7 cellular contexts compared by ENCODE assay signal in genomic region chr15:40358492-40359353, GRCh38. TPM values are rescaled to one million over a fixed set of nuclear protein-coding genes. Genes with fewer than 3 reads are reported as not detected.
DNase-seq lines count a peak whose midpoint lies in the region; ATAC-seq and TF ChIP-seq lines count a peak whose summit lies in the region.
"Had no signal": no experiment of that assay in that cellular context is flagged by ENCODE, and none has a peak within 500 bp of the region (broad histone marks: within the 10 kb centered on the region; RNA-seq: fewer than 3 reads in every experiment).

No MANE protein-coding gene starts in this region.

- H3K27me3 Mint-ChIP-seq in Calu3 (ENCODE audit: unreplicated experiment) = no peaks in the 10 kb centered on the region
- peaks cover 18% of the 10 kb centered on the region for H3K27me3 Mint-ChIP-seq in activated CD4-positive, alpha-beta memory T cell treated with anti-CD3 and anti-CD28 coated beads, Interleukin-2, amount 10 ng/mL, durations not matched to agents 7 days and 5 days

- TF ChIP-seq CTCF in Calu3 (IDR thresholded peaks at IDR 0.05; ENCODE audit: unreplicated experiment) = no peak

- POLR2A ChIA-PET in activated CD4-positive, alpha-beta memory T cell treated with anti-CD3 and anti-CD28 coated beads, Interleukin-2, amount 10 ng/mL, durations not matched to agents 7 days and 5 days (lab: Charles Lee) = no interaction called here

- no peaks in the 10 kb centered on the region for H3K36me3 Mint-ChIP-seq in Calu3 (ENCODE audit: insufficient read depth, unreplicated experiment)
- no peaks in the 10 kb centered on the region for H3K36me3 Mint-ChIP-seq in activated CD4-positive, alpha-beta memory T cell treated with anti-CD3 and anti-CD28 coated beads, Interleukin-2, amount 10 ng/mL, durations not matched to agents 7 days and 5 days (ENCODE audit: low read depth)

- no peak overlapping the region for H3K27ac Mint-ChIP-seq in Calu3 (ENCODE audit: unreplicated experiment)
- H3K27ac Mint-ChIP-seq in activated CD4-positive, alpha-beta memory T cell treated with anti-CD3 and anti-CD28 coated beads, Interleukin-2, amount 10 ng/mL, durations not matched to agents 7 days and 5 days = no peak overlapping the region

- peak overlapping the region; percentile 70 for H3K4me3 Mint-ChIP-seq in Calu3 (ENCODE audit: low read depth, unreplicated experiment)
- H3K4me3 Mint-ChIP-seq in activated CD4-positive, alpha-beta memory T cell treated with anti-CD3 and anti-CD28 coated beads, Interleukin-2, amount 10 ng/mL, durations not matched to agents 7 days and 5 days = peak overlapping the region; percentile 71

- CTCF ChIA-PET in Calu3 (lab: Charles Lee) = no interaction called here
- CTCF ChIA-PET in activated CD4-positive, alpha-beta memory T cell treated with anti-CD3 and anti-CD28 coated beads, Interleukin-2, amount 10 ng/mL, durations not matched to agents 7 days and 5 days (lab: Charles Lee) = interaction anchor here (1.0 to 1.8 kb wide), 2 partner anchors 14 to 52 kb away, joined by 3 to 12 read pairs; no protein-coding TSS in a partner anchor

- peaks cover 20% of the 10 kb centered on the region for H3K4me1 Mint-ChIP-seq in Calu3 (ENCODE audit: low read depth, unreplicated experiment)
- H3K4me1 Mint-ChIP-seq in activated CD4-positive, alpha-beta memory T cell treated with anti-CD3 and anti-CD28 coated beads, Interleukin-2, amount 10 ng/mL, durations not matched to agents 7 days and 5 days = peaks cover 11% of the 10 kb centered on the region

- no peaks in the 10 kb centered on the region for H3K9me3 Mint-ChIP-seq in Calu3 (ENCODE audit: low read depth, unreplicated experiment)
- no peaks in the 10 kb centered on the region for H3K9me3 Mint-ChIP-seq in activated CD4-positive, alpha-beta memory T cell treated with anti-CD3 and anti-CD28 coated beads, Interleukin-2, amount 10 ng/mL, durations not matched to agents 7 days and 5 days

- peak; percentile 20 for ATAC-seq in HG02852 (IDR thresholded peaks at IDR 0.05; ENCODE audit: unreplicated experiment)
- peak; percentile 4 for ATAC-seq in left colon
- ATAC-seq in GM21390 (IDR thresholded peaks at IDR 0.05; ENCODE audit: unreplicated experiment) = no peak

- in situ Hi-C loops in ACHN (cut with HindIII; ENCODE audit: low pct_ligation_motif_present, low pct_unique_long_range_greater_than_20kb, low sequenced_read_pairs) = no loop called here

- BruUV-seq in Calu3 (replicated peaks; lab: Mats Ljungman, UMichigan) = no TSS peak

- DNase-seq in Calu3 (peak; percentile 33), left colon (peak in 1 of 2 donors; percentile 58), ACHN (no peak)
- DNase-seq in activated CD4-positive, alpha-beta memory T cell treated with anti-CD3 and anti-CD28 coated beads, Interleukin-2, amount 10 ng/mL, durations not matched to agents 7 days and 5 days = peak; percentile 37

- intact Hi-C loops in Calu3 (cut with micrococcal nuclease; ENCODE audit: unreplicated experiment) = no loop called here
- intact Hi-C loops in left colon (cut with DNase I, micrococcal nuclease) = no loop called here

RNA-seq across cellular contexts. Expression of gene DISP2, which starts 0.7 kb away (rescaled TPM):
- total RNA-seq in Calu3 (2022) (1.1 and 1.3 TPM in 2 replicates), left colon (10 to 100 TPM in 1 of 2 donors, 1 to 10 TPM in 1; 8.3 to 13.7 TPM)
- under 1 TPM; 0.03 to 0.18 TPM for total RNA-seq in activated CD4-positive, alpha-beta memory T cell treated with anti-CD3 and anti-CD28 coated beads, Interleukin-2, amount 10 ng/mL, durations not matched to agents 7 days and 5 days

RNA-seq across cellular contexts. Expression of gene PHGR1, which starts 7.9 kb away (rescaled TPM):
- total RNA-seq in Calu3 (2022) (not detected in 2 replicates), left colon (1,000 to 10,000 TPM; 3,013 to 3,634 TPM)
- total RNA-seq in activated CD4-positive, alpha-beta memory T cell treated with anti-CD3 and anti-CD28 coated beads, Interleukin-2, amount 10 ng/mL, durations not matched to agents 7 days and 5 days = not detected
- total RNA-seq: T-helper 2 cell treated with Interferon-gamma antibody and Interleukin-4, amounts not matched to agents 100 ng/mL and 5 ng/mL, for 36 hours had no signal

RNA-seq across cellular contexts. Expression of gene CCDC9B, which starts 18.0 kb away (rescaled TPM):
- total RNA-seq in Calu3 (2022) = 85.6 and 102 TPM in 2 replicates
- 1 to 10 TPM; 2.0 to 2.6 TPM for total RNA-seq in activated CD4-positive, alpha-beta memory T cell treated with anti-CD3 and anti-CD28 coated beads, Interleukin-2, amount 10 ng/mL, durations not matched to agents 7 days and 5 days
- total RNA-seq in left colon = 10 to 100 TPM; 28.1 to 43.5 TPM

RNA-seq across cellular contexts. Expression of gene KNSTRN, which starts 23.8 kb away (rescaled TPM):
- total RNA-seq in Calu3 (2022) (29.5 and 44.5 TPM in 2 replicates), left colon (10 to 100 TPM in 1 of 2 donors, 1 to 10 TPM in 1; 6.7 to 10.8 TPM)
- total RNA-seq in activated CD4-positive, alpha-beta memory T cell treated with anti-CD3 and anti-CD28 coated beads, Interleukin-2, amount 10 ng/mL, durations not matched to agents 7 days and 5 days = 10 to 100 TPM; 54.2 to 54.3 TPM

RNA-seq across cellular contexts. Expression of gene INAFM2, which starts 35.2 kb away (rescaled TPM):
- total RNA-seq in Calu3 (2022) = 14.3 and 16.6 TPM in 2 replicates
- 1 to 10 TPM; 8.7 to 8.9 TPM for total RNA-seq in activated CD4-positive, alpha-beta memory T cell treated with anti-CD3 and anti-CD28 coated beads, Interleukin-2, amount 10 ng/mL, durations not matched to agents 7 days and 5 days
- 10 to 100 TPM; 18.1 to 26.9 TPM for total RNA-seq in left colon

Comparison
In these comparisons a context has a peak if more than half of its experiments do, and no peak if none do; other contexts are left out.
1. RNA of gene PHGR1, which starts 7.9 kb away (total RNA-seq): 3,013 to 3,634 TPM in left colon; not detected in Calu3 and not detected in activated CD4-positive, alpha-beta memory T cell treated with anti-CD3 and anti-CD28 coated beads, Interleukin-2, amount 10 ng/mL, durations not matched to agents 7 days and 5 days; every median in the first group is over 1,000 times any median in the second.
2. RNA of gene CCDC9B, which starts 18.0 kb away (total RNA-seq): 85.6 to 102 TPM in Calu3 and 28.1 to 43.5 TPM in left colon; 2.0 to 2.6 TPM in activated CD4-positive, alpha-beta memory T cell treated with anti-CD3 and anti-CD28 coated beads, Interleukin-2, amount 10 ng/mL, durations not matched to agents 7 days and 5 days; every median in the first group is over 4 times any median in the second.